Comparison of ENCODE assay signal across 14 cellular contexts in genomic region chr6:17816921-17817611, GRCh38.
A peak's percentile ranks its signal among the peaks of the same experiment; 100 is the strongest.
DNase-seq lines count a peak whose midpoint lies in the region; ATAC-seq, FAIRE-seq and TF ChIP-seq lines count a peak whose summit lies in the region.
"Had no signal": no experiment of that assay in that cellular context is flagged by ENCODE, and none has a peak within 500 bp of the region (broad histone marks: within the 10 kb centered on the region; RNA-seq: fewer than 3 reads in every experiment).

No MANE protein-coding gene starts in this region.

- peaks cover 17% of the 10 kb centered on the region for H3K36me3 ChIP-seq in HUES6 (ENCODE audit: control insufficient read depth, insufficient read depth, low read length)
- H3K36me3 ChIP-seq in K562 (ENCODE audit: control insufficient read depth, insufficient read depth, low read length): peaks cover 38% of the 10 kb centered on the region; the same call in 1 of the 3 replicates
- peaks cover 2 to 7% of the 10 kb centered on the region in 2 experiments; a peak in 2 of 5 replicates for H3K36me3 ChIP-seq in HepG2 (replicated peaks in 1 of 2; ENCODE audit: control insufficient read depth in 1 of 2, insufficient read depth in 2 of 2, low read length in 2 of 2)

- no peak for TF ChIP-seq EP300 in K562 (IDR thresholded peaks at IDR 0.05; ENCODE audit: low read length)
- no peak for TF ChIP-seq EP300 in HepG2 (IDR thresholded peaks at IDR 0.05; ENCODE audit: low read depth in 2 of 2, low read length in 2 of 2)
- TF ChIP-seq EP300 in HepG2 (CRISPR knock-in tag; IDR thresholded peaks at IDR 0.05; ENCODE audit: borderline replicate concordance): no peak

- H3K4me2 ChIP-seq in K562 (ENCODE audit: insufficient read depth, low read length): no peak overlapping the region
- no peak overlapping the region; the same call in 1 of the 2 replicates for H3K4me2 ChIP-seq in HepG2 (ENCODE audit: low read depth, low read length)

- POLR2A ChIA-PET in K562 (lab: Yijun Ruan, JAX): interaction anchor here (0.6 to 1.4 kb wide), 5 partner anchors 26 to 648 kb away, joined by 3 to 4 read pairs (median 3); no protein-coding TSS in a partner anchor
- POLR2A ChIA-PET in HepG2 (lab: Yijun Ruan, JAX): no interaction called here

- H3K79me2 ChIP-seq in K562 (ENCODE audit: control insufficient read depth, insufficient read depth, low read length): no peaks in the 10 kb centered on the region
- no peaks in the 10 kb centered on the region for H3K79me2 ChIP-seq in HepG2 (ENCODE audit: insufficient read depth, low read length)

- no peaks in the 10 kb centered on the region for H3K9me3 Mint-ChIP-seq in stimulated activated naive CD8-positive, alpha-beta T cell treated with anti-CD3 and anti-CD28 coated beads, Interleukin-15, amount 100 ng/mL, for 72 hours
- H3K9me3 Mint-ChIP-seq: activated T-cell treated with anti-CD3 and anti-CD28 coated beads, Interleukin-2, amount 50 U/mL, for 4 hours had no signal

- no peak overlapping the region for H3K9ac ChIP-seq in HUES6 (ENCODE audit: low read length)
- peak overlapping the region in 1 of 2 experiments; percentile 51; a peak in 2 of 4 replicates for H3K9ac ChIP-seq in K562 (ENCODE audit: insufficient read depth in 1 of 2, low read depth in 2 of 2, low read length in 2 of 2)
- no peak overlapping the region for H3K9ac ChIP-seq in HepG2 (ENCODE audit: insufficient read depth, low read depth, low read length)

- H3K27me3 Mint-ChIP-seq in stimulated activated naive CD8-positive, alpha-beta T cell treated with anti-CD3 and anti-CD28 coated beads, Interleukin-15, amount 100 ng/mL, for 72 hours: peaks cover under 1% of the 10 kb centered on the region

- TF ChIP-seq RAD21 in K562 (CRISPR knock-in tag; conservative IDR thresholded peaks at IDR 0.05 in 1 of 2, IDR thresholded peaks at IDR 0.05 in 1 of 2) (peak in 1 of 2 experiments; percentile 25; a peak in 1 of 4 replicates), HepG2 (CRISPR knock-in tag; IDR thresholded peaks at IDR 0.05) (no peak)

- no peaks in the 10 kb centered on the region for H3K9me1 ChIP-seq in K562 (ENCODE audit: control insufficient read depth, insufficient read depth, low read length)

- H4K20me1 ChIP-seq in K562 (replicated peaks; ENCODE audit: control insufficient read depth, insufficient read depth, low read length) (no peaks in the 10 kb centered on the region), HepG2 (ENCODE audit: insufficient read depth, low read length) (no peaks in the 10 kb centered on the region)

- no peaks in the 10 kb centered on the region for H3K9me3 ChIP-seq in HUES6 (ENCODE audit: control insufficient read depth, insufficient read depth, low read depth, low read length)
- H3K9me3 ChIP-seq in K562 (replicated peaks; ENCODE audit: control insufficient read depth, insufficient read depth, low read depth, low read length): no peaks in the 10 kb centered on the region
- no peaks in the 10 kb centered on the region for H3K9me3 ChIP-seq in HepG2 (ENCODE audit: low read length)
- H3K9me3 ChIP-seq: ascending aorta, vagina had no signal

- no peak for ATAC-seq in K562
- peak; percentile 66 for ATAC-seq in HepG2
- no peak for ATAC-seq in stimulated activated naive CD8-positive, alpha-beta T cell treated with anti-CD3 and anti-CD28 coated beads, Interleukin-15, amount 100 ng/mL, for 72 hours
- ATAC-seq in GM21737 (IDR thresholded peaks at IDR 0.05; ENCODE audit: unreplicated experiment): no peak
- ATAC-seq: activated T-cell treated with anti-CD3 and anti-CD28 coated beads, Interleukin-2, amount 50 U/mL, for 4 hours had no signal

- intact Hi-C loops in K562 (cut with micrococcal nuclease) (loop anchor here (5.0 kb wide), 1 partner anchor 115 kb away; no protein-coding TSS in a partner anchor), HepG2 (cut with micrococcal nuclease; ENCODE audit: unreplicated experiment) (loop anchor here (1.0 to 5.0 kb wide), 3 partner anchors 115 to 305 kb away; partner anchors contain the start of gene NHLRC1)

- no peak overlapping the region for H3K4me3 Mint-ChIP-seq in stimulated activated naive CD8-positive, alpha-beta T cell treated with anti-CD3 and anti-CD28 coated beads, Interleukin-15, amount 100 ng/mL, for 72 hours
- H3K4me3 Mint-ChIP-seq: activated T-cell treated with anti-CD3 and anti-CD28 coated beads, Interleukin-2, amount 50 U/mL, for 4 hours; CD4-positive, CD25-positive, alpha-beta regulatory T cell had no signal

- H3K4me3 ChIP-seq in AG09309 (ENCODE audit: control insufficient read depth, low read depth, low read length) (no peak overlapping the region), HUES6 (ENCODE audit: low read depth, low read length) (no peak overlapping the region), K562 (no peak overlapping the region), HepG2 (replicated peaks in 1 of 3; ENCODE audit: insufficient read depth in 1 of 3, low read depth in 2 of 3, low read length in 3 of 3) (no peak overlapping the region)
- H3K4me3 ChIP-seq: ascending aorta, vagina had no signal

- DNase-seq in AG09309 (ENCODE audit: low read depth) (no peak), K562 (ENCODE audit: extremely low read depth in 1 of 4, low spot score in 3 of 4) (no peak), HepG2 (ENCODE audit: low spot score) (peak; percentile 75), OCI-M2 (lab: John Stamatoyannopoulos, UW; ENCODE audit: unreplicated experiment) (no peak), SHP77 treated with DMSO at 0.1 percent for 48 hours (lab: John Stamatoyannopoulos, UW) (no peak)
- DNase-seq in stimulated activated naive CD8-positive, alpha-beta T cell treated with anti-CD3 and anti-CD28 coated beads, Interleukin-15, amount 100 ng/mL, for 72 hours: no peak
- DNase-seq: activated T-cell treated with anti-CD3 and anti-CD28 coated beads, Interleukin-2, amount 50 U/mL, for 4 hours; CD4-positive, CD25-positive, alpha-beta regulatory T cell; NCI-H2227 treated with DMSO at 0.1 percent for 48 hours had no signal

- H3K27ac ChIP-seq in HUES6 (ENCODE audit: low read depth, low read length) (0 out of 2 replicates have a peak overlapping the region, but pooled peaks have one; percentile 14), K562 (ENCODE audit: extremely low read depth, low read depth, low read length) (no peak overlapping the region), HepG2 (ENCODE audit: extremely low read length, insufficient read depth, low read length) (no peak overlapping the region)
- H3K27ac ChIP-seq: ascending aorta, vagina, VCaP had no signal

- TF ChIP-seq POLR2A in K562 (conservative IDR thresholded peaks at IDR 0.05) (no peak), HepG2 (IDR thresholded peaks at IDR 0.05; ENCODE audit: insufficient read depth in 1 of 2, low read depth in 2 of 2, low read length in 2 of 2) (no peak)

- no peak overlapping the region for H3K27ac Mint-ChIP-seq in stimulated activated naive CD8-positive, alpha-beta T cell treated with anti-CD3 and anti-CD28 coated beads, Interleukin-15, amount 100 ng/mL, for 72 hours
- H3K27ac Mint-ChIP-seq: CD4-positive, CD25-positive, alpha-beta regulatory T cell had no signal

- H2AFZ ChIP-seq in K562 (ENCODE audit: low read depth, low read length) (no peak overlapping the region), HepG2 (ENCODE audit: low read length) (no peak overlapping the region)

- 74% methylated on average over 14 of the region's 14 CpGs for WGBS in K562 (ENCODE audit: insufficient coverage, low coverage, missing lambda C conversion rate)
- 77% methylated on average over 13 of the region's 14 CpGs for WGBS in HepG2 (ENCODE audit: low lambda C conversion rate)

- peaks cover 6% of the 10 kb centered on the region; the same call in 1 of the 2 replicates for H3K4me1 ChIP-seq in HUES6 (ENCODE audit: control insufficient read depth, insufficient read depth, low read length)
- peaks cover 11 to 13% of the 10 kb centered on the region in 2 experiments; a peak in 4 of 5 replicates for H3K4me1 ChIP-seq in K562 (replicated peaks in 1 of 2; ENCODE audit: control insufficient read depth in 2 of 2, insufficient read depth in 2 of 2, low read length in 2 of 2)
- H3K4me1 ChIP-seq in HepG2 (ENCODE audit: insufficient read depth, low read length): peaks cover 14% of the 10 kb centered on the region
- H3K4me1 ChIP-seq: ascending aorta, vagina had no signal

- H3K27me3 ChIP-seq in HUES6 (ENCODE audit: control insufficient read depth, insufficient read depth, low read length): no peaks in the 10 kb centered on the region
- no peaks in the 10 kb centered on the region for H3K27me3 ChIP-seq in K562 (ENCODE audit: control insufficient read depth in 2 of 2, insufficient read depth in 2 of 2, low read length in 2 of 2)
- H3K27me3 ChIP-seq in HepG2 (ENCODE audit: control insufficient read depth in 1 of 2, insufficient read depth in 2 of 2, low read length in 2 of 2): no peaks in the 10 kb centered on the region
- H3K27me3 ChIP-seq: ascending aorta, vagina had no signal

- BruUV-seq in K562 (replicated peaks; lab: Mats Ljungman, UMichigan): no TSS peak
- BruUV-seq in HepG2 (replicated peaks; lab: Mats Ljungman, UMichigan): no TSS peak

- CTCF ChIA-PET in K562 (lab: Yijun Ruan, JAX; ENCODE audit: low intra/inter-chr PET ratio): interaction anchor here (0.7 kb wide), 1 partner anchor 233 kb away, joined by 4 read pairs; no protein-coding TSS in a partner anchor
- CTCF ChIA-PET in HepG2 (lab: Yijun Ruan, JAX; ENCODE audit: low intra/inter-chr PET ratio, low total read pairs): interaction anchor here (1.3 to 2.3 kb wide), 2 partner anchors 306 to 661 kb away, joined by 6 to 11 read pairs; partner anchors contain the start of gene NHLRC1

- peak; percentile 7 for TF ChIP-seq CTCF in AG09309 (IDR thresholded peaks at IDR 0.05; ENCODE audit: control insufficient read depth, insufficient read depth, low read depth, low read length, missing control alignments)
- TF ChIP-seq CTCF in K562 (IDR thresholded peaks at IDR 0.05 in 2 of 3, conservative IDR thresholded peaks at IDR 0.05 in 1 of 3; ENCODE audit: insufficient read depth in 2 of 3, low read depth in 1 of 3, low read length in 3 of 3): peak in 1 of 3 experiments; percentile 21; a peak in 2 of 6 replicates
- no peak; the same call in 1 of the 2 replicates for TF ChIP-seq CTCF in HepG2 (CRISPR knock-in tag; IDR thresholded peaks at IDR 0.05)

- FAIRE-seq in K562 (lab: Jason Lieb, UNC): no peak
- peak; percentile 78 for FAIRE-seq in HepG2 (lab: Jason Lieb, UNC)

- H3K4me1 Mint-ChIP-seq in stimulated activated naive CD8-positive, alpha-beta T cell treated with anti-CD3 and anti-CD28 coated beads, Interleukin-15, amount 100 ng/mL, for 72 hours: no peaks in the 10 kb centered on the region
- H3K4me1 Mint-ChIP-seq: CD4-positive, CD25-positive, alpha-beta regulatory T cell had no signal

- in situ Hi-C loops in K562 (cut with MboI) (no loop called here), HepG2 (cut with HindIII; ENCODE audit: extremely low pct_ligation_motif_present, low pct_unique_long_range_greater_than_20kb) (no loop called here)

TF ChIP-seq in K562, 482 proteins besides CTCF, POLR2A, EP300 and RAD21 (continues in another document):
- no peak for TF ChIP-seq FOXA3 (CRISPR knock-in tag; conservative IDR thresholded peaks at IDR 0.05 in 1 of 2, IDR thresholded peaks at IDR 0.05 in 1 of 2)
- 0 out of 2 replicates have a peak, but pooled peaks have one; percentile 5 for TF ChIP-seq ARID1B (IDR thresholded peaks at IDR 0.05)

TF ChIP-seq in HepG2, 621 proteins besides CTCF, POLR2A, EP300 and RAD21 (continues in another document):
- TF ChIP-seq HNRNPUL1 (IDR thresholded peaks at IDR 0.05; ENCODE audit: low read depth, low read length) (0 out of 2 replicates have a peak, but pooled peaks have one; percentile 72), GLI4 (CRISPR knock-in tag; IDR thresholded peaks at IDR 0.05; ENCODE audit: borderline replicate concordance) (no peak)
